In the genomic region with DNA sequence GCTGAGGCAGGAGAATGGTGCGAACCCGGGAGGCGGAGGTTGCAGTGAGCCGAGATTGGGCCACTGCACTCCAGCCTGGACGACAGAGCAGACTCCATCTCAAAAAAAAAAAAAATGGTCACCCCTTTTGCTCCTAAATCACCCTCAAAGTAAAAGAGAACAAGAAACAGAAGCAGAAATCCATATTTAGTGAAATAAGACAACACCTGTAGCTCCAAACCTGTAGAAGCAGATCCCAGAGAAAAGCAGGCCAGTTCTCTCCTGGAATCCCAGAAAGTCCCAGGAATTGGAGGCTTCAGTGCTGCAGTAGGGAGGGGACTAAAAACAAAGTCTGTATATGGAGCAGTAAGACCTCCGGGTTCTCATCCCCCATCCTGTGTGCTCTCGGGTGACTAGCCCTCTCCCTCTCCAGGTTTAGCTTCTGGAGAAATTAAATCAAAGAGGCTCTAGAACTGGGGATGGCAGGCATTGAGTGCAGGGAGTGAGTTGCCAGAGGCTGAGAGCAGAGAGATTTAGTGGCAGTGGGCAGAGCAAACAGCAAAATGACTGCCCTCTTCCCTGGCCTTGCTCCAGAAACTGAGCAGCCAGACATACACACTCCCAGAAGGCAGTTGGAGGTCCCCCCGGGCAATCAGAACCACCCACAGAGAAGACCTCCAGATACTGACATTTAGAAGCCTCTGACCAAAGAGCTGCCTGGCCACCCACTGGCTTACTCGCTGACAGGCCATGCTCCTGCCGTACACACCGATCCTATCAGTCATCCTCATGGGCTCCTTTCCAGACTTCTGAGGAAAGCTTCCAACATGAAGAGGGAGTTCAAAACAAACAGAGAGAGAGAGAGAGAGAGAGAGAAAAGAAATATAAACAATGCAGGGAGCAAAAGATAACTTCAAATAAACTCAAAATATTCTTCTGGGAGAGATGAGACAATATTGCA, we compare ENCODE assay signal across 9 cellular contexts. TPM values are rescaled to one million over a fixed set of nuclear protein-coding genes. Genes with fewer than 3 reads are reported as not detected.
DNase-seq lines count a peak whose midpoint lies in the region; ATAC-seq and TF ChIP-seq lines count a peak whose summit lies in the region.
"Had no signal": no experiment of that assay in that cellular context is flagged by ENCODE, and none has a peak within 500 bp of the region (broad histone marks: within the 10 kb centered on the region; RNA-seq: fewer than 3 reads in every experiment).

No MANE protein-coding gene starts in this region.

- CTCF ChIA-PET in activated CD4-positive, alpha-beta memory T cell treated with anti-CD3 and anti-CD28 coated beads for 36 hours (lab: Charles Lee), result no interaction called here
- CTCF ChIA-PET in activated CD8-positive, alpha-beta memory T cell treated with anti-CD3 and anti-CD28 coated beads, Interleukin-2, amount 10 ng/mL, durations not matched to agents 7 days and 5 days (lab: Charles Lee), result interaction anchor here (1.1 to 3.2 kb wide), 3 partner anchors 18 to 119 kb away, joined by 3 to 11 read pairs (median 6); no protein-coding TSS in a partner anchor

- H3K36me3 ChIP-seq in BLaER1 (no peaks in the 10 kb centered on the region), MM.1S (replicated peaks; ENCODE audit: insufficient read depth, low read length) (no peaks in the 10 kb centered on the region)

- ATAC-seq in activated CD8-positive, alpha-beta memory T cell treated with anti-CD3 and anti-CD28 coated beads, Interleukin-2, amount 10 ng/mL, durations not matched to agents 7 days and 5 days, result no peak
- ATAC-seq: GM12878 had no signal

- no peak for TF ChIP-seq CTCF in MM.1S (IDR thresholded peaks at IDR 0.05; ENCODE audit: low read length)

- H3K27ac ChIP-seq in BLaER1 (peak overlapping the region; percentile 42), epithelial cell of prostate (no peak overlapping the region), MM.1S (ENCODE audit: low read length) (no peak overlapping the region)

- no peaks in the 10 kb centered on the region for H3K79me2 ChIP-seq in MM.1S (ENCODE audit: low read length)

- H3K4me2 ChIP-seq in BLaER1 (peak overlapping the region; percentile 93), MM.1S (ENCODE audit: low read depth, low read length) (no peak overlapping the region)

- H3K9ac ChIP-seq in BLaER1 (peak overlapping the region; percentile 7; the same call in 1 of the 2 replicates), MM.1S (ENCODE audit: low read length) (no peak overlapping the region)

- no peaks in the 10 kb centered on the region for H3K36me3 Mint-ChIP-seq in activated CD4-positive, alpha-beta memory T cell treated with anti-CD3 and anti-CD28 coated beads for 36 hours
- no peaks in the 10 kb centered on the region for H3K36me3 Mint-ChIP-seq in activated CD8-positive, alpha-beta memory T cell treated with anti-CD3 and anti-CD28 coated beads, Interleukin-2, amount 10 ng/mL, durations not matched to agents 7 days and 5 days

- no peak overlapping the region for H3K27ac Mint-ChIP-seq in activated CD4-positive, alpha-beta memory T cell treated with anti-CD3 and anti-CD28 coated beads for 36 hours
- no peak overlapping the region for H3K27ac Mint-ChIP-seq in activated CD8-positive, alpha-beta memory T cell treated with anti-CD3 and anti-CD28 coated beads, Interleukin-2, amount 10 ng/mL, durations not matched to agents 7 days and 5 days

- H3K4me3 ChIP-seq in BLaER1 (no peak overlapping the region), MM.1S (ENCODE audit: low read length) (no peak overlapping the region)
- H3K4me3 ChIP-seq: GM12878 had no signal

- H3K9me3 ChIP-seq in BLaER1, result peaks cover 9% of the 10 kb centered on the region; the same call in 1 of the 2 replicates
- H3K9me3 ChIP-seq in MM.1S (replicated peaks; ENCODE audit: insufficient read depth, low read length), result no peaks in the 10 kb centered on the region

- H4K20me1 ChIP-seq in BLaER1 (no peaks in the 10 kb centered on the region), MM.1S (ENCODE audit: insufficient read depth, low read length) (no peaks in the 10 kb centered on the region)

- intact Hi-C loops in activated CD4-positive, alpha-beta memory T cell treated with anti-CD3 and anti-CD28 coated beads for 36 hours (cut with micrococcal nuclease), result no loop called here

- no peaks in the 10 kb centered on the region for H3K9me3 Mint-ChIP-seq in activated CD4-positive, alpha-beta memory T cell treated with anti-CD3 and anti-CD28 coated beads for 36 hours
- no peaks in the 10 kb centered on the region for H3K9me3 Mint-ChIP-seq in activated CD8-positive, alpha-beta memory T cell treated with anti-CD3 and anti-CD28 coated beads, Interleukin-2, amount 10 ng/mL, durations not matched to agents 7 days and 5 days (ENCODE audit: low read depth)

- H3K4me3 Mint-ChIP-seq in activated CD4-positive, alpha-beta memory T cell treated with anti-CD3 and anti-CD28 coated beads for 36 hours, result no peak overlapping the region
- H3K4me3 Mint-ChIP-seq in activated CD8-positive, alpha-beta memory T cell treated with anti-CD3 and anti-CD28 coated beads, Interleukin-2, amount 10 ng/mL, durations not matched to agents 7 days and 5 days, result no peak overlapping the region

- H3K4me1 Mint-ChIP-seq in activated CD4-positive, alpha-beta memory T cell treated with anti-CD3 and anti-CD28 coated beads for 36 hours (ENCODE audit: low read depth), result peaks cover 18% of the 10 kb centered on the region
- H3K4me1 Mint-ChIP-seq in activated CD8-positive, alpha-beta memory T cell treated with anti-CD3 and anti-CD28 coated beads, Interleukin-2, amount 10 ng/mL, durations not matched to agents 7 days and 5 days, result peaks cover 17% of the 10 kb centered on the region

- H3K4me1 ChIP-seq in BLaER1 (peaks cover 95% of the 10 kb centered on the region), MM.1S (ENCODE audit: low read length) (0 out of 2 replicates have a peak, but pooled peaks cover 3% of the 10 kb centered on the region)

- H3K27me3 Mint-ChIP-seq in activated CD4-positive, alpha-beta memory T cell treated with anti-CD3 and anti-CD28 coated beads for 36 hours, result no peaks in the 10 kb centered on the region
- H3K27me3 Mint-ChIP-seq in activated CD8-positive, alpha-beta memory T cell treated with anti-CD3 and anti-CD28 coated beads, Interleukin-2, amount 10 ng/mL, durations not matched to agents 7 days and 5 days, result peaks cover 3% of the 10 kb centered on the region

- no peak overlapping the region for H2AFZ ChIP-seq in MM.1S (ENCODE audit: low read length)

- no peaks in the 10 kb centered on the region for H3K9me2 ChIP-seq in MM.1S (replicated peaks; ENCODE audit: insufficient read depth, low read length)

- POLR2A ChIA-PET in activated CD4-positive, alpha-beta memory T cell treated with anti-CD3 and anti-CD28 coated beads for 36 hours (lab: Charles Lee), result no interaction called here

- H3F3A ChIP-seq in MM.1S (ENCODE audit: insufficient read depth, low read length), result peaks cover 5% of the 10 kb centered on the region; the same call in 1 of the 2 replicates

- DNase-seq in NCI-H345 treated with DMSO at 0.1 percent for 48 hours (lab: John Stamatoyannopoulos, UW; ENCODE audit: unreplicated experiment) (peak; percentile 73), epithelial cell of prostate (ENCODE audit: low read depth, low spot score) (peak; percentile 76), non-pigmented ciliary epithelial cell (ENCODE audit: low read depth) (peak; percentile 94), MM.1S (no peak), NCI-H526 (lab: John Stamatoyannopoulos, UW) (no peak)
- no peak for DNase-seq in activated CD4-positive, alpha-beta memory T cell treated with anti-CD3 and anti-CD28 coated beads for 36 hours
- DNase-seq in activated CD8-positive, alpha-beta memory T cell treated with anti-CD3 and anti-CD28 coated beads, Interleukin-2, amount 10 ng/mL, durations not matched to agents 7 days and 5 days, result no peak

- no peaks in the 10 kb centered on the region for H3K27me3 ChIP-seq in BLaER1
- no peaks in the 10 kb centered on the region for H3K27me3 ChIP-seq in MM.1S (replicated peaks; ENCODE audit: insufficient read depth, low read length)

RNA-seq across cellular contexts. Expression of a gene that starts 6.3 kb away (rescaled TPM):
- total RNA-seq in activated CD4-positive, alpha-beta memory T cell treated with anti-CD3 and anti-CD28 coated beads for 36 hours, result 10 to 100 TPM; 17.5 to 19.6 TPM
- total RNA-seq in activated CD8-positive, alpha-beta memory T cell treated with anti-CD3 and anti-CD28 coated beads, Interleukin-2, amount 10 ng/mL, durations not matched to agents 7 days and 5 days, result 10 to 100 TPM; 36.1 to 36.4 TPM

RNA-seq across cellular contexts. Expression of a gene that starts 50.6 kb away (rescaled TPM):
- total RNA-seq in activated CD4-positive, alpha-beta memory T cell treated with anti-CD3 and anti-CD28 coated beads for 36 hours, result 1 to 10 TPM; 3.6 to 4.0 TPM
- total RNA-seq in activated CD8-positive, alpha-beta memory T cell treated with anti-CD3 and anti-CD28 coated beads, Interleukin-2, amount 10 ng/mL, durations not matched to agents 7 days and 5 days, result 1 to 10 TPM; 2.8 to 2.9 TPM

Comparison
In these comparisons a context has a peak if more than half of its experiments do, and no peak if none do; other contexts are left out.
1. DNase-seq: peak in NCI-H345 treated with DMSO at 0.1 percent for 48 hours (single experiment), epithelial cell of prostate (single experiment) and non-pigmented ciliary epithelial cell (single experiment); none in activated CD4-positive, alpha-beta memory T cell treated with anti-CD3 and anti-CD28 coated beads for 36 hours (single experiment), MM.1S (single experiment), NCI-H526 (0 of 2) and activated CD8-positive, alpha-beta memory T cell treated with anti-CD3 and anti-CD28 coated beads, Interleukin-2, amount 10 ng/mL, durations not matched to agents 7 days and 5 days (single experiment).